In genomic region chr7:27173412-27174076, GRCh38 we compare ENCODE assay signal across 2 cellular contexts.
TF ChIP-seq lines count a peak whose summit lies in the region.

No MANE protein-coding gene starts in this region.

TF ChIP-seq in Ishikawa, 13 proteins besides CTCF, POLR2A, EP300 and RAD21:
- TF ChIP-seq ZBTB7A (IDR thresholded peaks at IDR 0.05; ENCODE audit: low read depth) (no peak), CEBPB (IDR thresholded peaks at IDR 0.05) (no peak), MAX (IDR thresholded peaks at IDR 0.05) (peak; percentile 71), CREB1 (IDR thresholded peaks at IDR 0.05; ENCODE audit: low read depth) (no peak), USF1 (IDR thresholded peaks at IDR 0.05) (no peak; the same call in 1 of the 2 replicates), EGR1 (IDR thresholded peaks at IDR 0.05) (no peak; the same call in 1 of the 2 replicates), YY1 (IDR thresholded peaks at IDR 0.05; ENCODE audit: low read depth) (peak; percentile 58; the same call in 1 of the 2 replicates), NFIC (IDR thresholded peaks at IDR 0.05) (peak; percentile 50), TAF1 (IDR thresholded peaks at IDR 0.05; ENCODE audit: low read depth) (peak; percentile 62), REST (IDR thresholded peaks at IDR 0.05; ENCODE audit: low read depth) (no peak), FOXM1 (IDR thresholded peaks at IDR 0.05; ENCODE audit: borderline replicate concordance, low read depth) (no peak)

TF ChIP-seq in GM12878, 131 proteins besides CTCF, POLR2A, EP300 and RAD21:
- TF ChIP-seq EZH2 (IDR thresholded peaks at IDR 0.05; ENCODE audit: borderline replicate concordance, control insufficient read depth, low read depth, low read length): no peak
- no peak for TF ChIP-seq MYB (IDR thresholded peaks at IDR 0.05; ENCODE audit: borderline replicate concordance, low read depth, low read length)
- TF ChIP-seq ATF3 (IDR thresholded peaks at IDR 0.05; ENCODE audit: borderline replicate concordance, extremely low read depth, low read depth, low read length): no peak
- no peak for TF ChIP-seq USF1 (IDR thresholded peaks at IDR 0.05; ENCODE audit: borderline replicate concordance, extremely low read length, insufficient read depth, low read depth, low read length)
- no peak for TF ChIP-seq ZBTB11 (CRISPR knock-in tag; IDR thresholded peaks at IDR 0.05)
- no peak for TF ChIP-seq SMAD5 (IDR thresholded peaks at IDR 0.05; ENCODE audit: low read depth)
- TF ChIP-seq SUZ12 (IDR thresholded peaks at IDR 0.05; ENCODE audit: unreplicated experiment): peak; percentile 99
